Comparison of ENCODE assay signal across 7 cellular contexts in genomic region chr10:100878291-100878910, GRCh38. TPM values are rescaled to one million over a fixed set of nuclear protein-coding genes. Genes with fewer than 3 reads are reported as not detected.
DNase-seq lines count a peak whose midpoint lies in the region; ATAC-seq, FAIRE-seq and TF ChIP-seq lines count a peak whose summit lies in the region.

No MANE protein-coding gene starts in this region.

- TF ChIP-seq POLR2A in vagina (IDR thresholded peaks at IDR 0.05) = no peak

- no peaks in the 10 kb centered on the region for H3K9me3 ChIP-seq in PC-3 (ENCODE audit: low read length)
- no peaks in the 10 kb centered on the region for H3K9me3 ChIP-seq in keratinocyte (ENCODE audit: control insufficient read depth, low read depth, low read length)
- no peaks in the 10 kb centered on the region for H3K9me3 ChIP-seq in vagina

- POLR2A ChIA-PET in PC-3 (lab: Charles Lee; ENCODE audit: unreplicated experiment) = no interaction called here

- peak; percentile 96 for ATAC-seq in PC-3

- intact Hi-C loops in PC-3 (cut with micrococcal nuclease) (loop anchor here (1.0 to 10.0 kb wide), 4 partner anchors 134 to 360 kb away; partner anchors contain the start of gene PAX2), vagina (cut with DNase I) (no loop called here)

- no peak overlapping the region for H3K4me2 ChIP-seq in PC-3 (ENCODE audit: low read length)
- no peak overlapping the region for H3K4me2 ChIP-seq in keratinocyte (ENCODE audit: control insufficient read depth, extremely low read depth, insufficient read depth, low read depth, low read length)

- no peaks in the 10 kb centered on the region for H3K4me1 ChIP-seq in PC-3 (ENCODE audit: insufficient read depth, low read length)
- no peaks in the 10 kb centered on the region for H3K4me1 ChIP-seq in keratinocyte (ENCODE audit: control insufficient read depth, extremely low read depth, insufficient read depth, low read length)
- H3K4me1 ChIP-seq in vagina = no peaks in the 10 kb centered on the region

- no TSS peak for BruUV-seq in PC-3 (replicated peaks; lab: Mats Ljungman, UMichigan)

- DNase-seq in Daoy (ENCODE audit: low read depth) = peak; percentile 75
- DNase-seq in HS-5 (ENCODE audit: low read depth) = peak; percentile 35
- DNase-seq in PC-3 = peak; percentile 71
- peak; percentile 71 for DNase-seq in brain microvascular endothelial cell
- no peak for DNase-seq in keratinocyte (ENCODE audit: low read depth, low spot score)
- DNase-seq in stimulated activated CD4-positive, alpha-beta T cell treated with anti-CD3 and anti-CD28 coated beads, TNF-alpha, amount 100 ng/mL, for 48 hours (ENCODE audit: low read depth in 3 of 3) = peak in 2 of 3 donors; percentile 5 to 8
- no peak for DNase-seq in vagina (ENCODE audit: extremely low spot score in 2 of 2)

- TF ChIP-seq CTCF in PC-3 (conservative IDR thresholded peaks at IDR 0.05; ENCODE audit: low read depth, low read length) (peak; percentile 73), brain microvascular endothelial cell (IDR thresholded peaks at IDR 0.05; ENCODE audit: low read depth, low read length, missing control alignments) (peak; percentile 87), keratinocyte (optimal IDR thresholded peaks at IDR 0.05 in 1 of 3, IDR thresholded peaks at IDR 0.05 in 1 of 3, conservative IDR thresholded peaks at IDR 0.05 in 1 of 3; ENCODE audit: extremely low read depth in 1 of 3, insufficient read depth in 2 of 3, low read length in 3 of 3) (peak; percentile 75 to 85 (median 76)), vagina (IDR thresholded peaks at IDR 0.05) (peak in 1 of 3 experiments; percentile 65)

- H3K27ac ChIP-seq in PC-3 (ENCODE audit: low read length) = no peak overlapping the region
- H3K27ac ChIP-seq in brain microvascular endothelial cell = no peak overlapping the region
- H3K27ac ChIP-seq in keratinocyte (ENCODE audit: control insufficient read depth, insufficient read depth, low read length) = no peak overlapping the region
- no peak overlapping the region for H3K27ac ChIP-seq in vagina

- H3K9ac ChIP-seq in PC-3 (ENCODE audit: low read length) (no peak overlapping the region), keratinocyte (ENCODE audit: control insufficient read depth, extremely low read depth, insufficient read depth, low read length) (no peak overlapping the region)

- no peak overlapping the region for H3K4me3 ChIP-seq in PC-3 (ENCODE audit: low read length)
- no peak overlapping the region for H3K4me3 ChIP-seq in brain microvascular endothelial cell (ENCODE audit: low read depth, low read length)
- H3K4me3 ChIP-seq in keratinocyte (ENCODE audit: control insufficient read depth in 2 of 3, extremely low read depth in 1 of 3, insufficient read depth in 2 of 3, low read depth in 1 of 3, low read length in 3 of 3) = no peak overlapping the region
- H3K4me3 ChIP-seq in vagina = no peak overlapping the region

- H3K9me1 ChIP-seq in keratinocyte (ENCODE audit: control insufficient read depth, extremely low read depth, insufficient read depth, low read length) = no peaks in the 10 kb centered on the region

- no peak overlapping the region for H2AFZ ChIP-seq in PC-3 (ENCODE audit: low read length)
- H2AFZ ChIP-seq in keratinocyte (ENCODE audit: control insufficient read depth, low read length) = no peak overlapping the region

- no peaks in the 10 kb centered on the region for H3F3A ChIP-seq in PC-3 (ENCODE audit: low read length, unreplicated experiment)

- dilution Hi-C loops in keratinocyte (cut with MboI; ENCODE audit: extremely low pct_ligation_motif_present, low sequenced_read_pairs) = loop anchor here (25.0 kb wide), 1 partner anchor 316 kb away; no protein-coding TSS in a partner anchor

- in situ Hi-C loops in brain microvascular endothelial cell (cut with HindIII; ENCODE audit: low pct_ligation_motif_present, low sequenced_read_pairs) = loop anchor here (25.0 kb wide), 1 partner anchor 341 kb away; the partner anchor contains the start of genes HIF1AN and NDUFB8

- no peaks in the 10 kb centered on the region for H3K79me2 ChIP-seq in PC-3 (ENCODE audit: low read length)
- H3K79me2 ChIP-seq in keratinocyte (ENCODE audit: control insufficient read depth, insufficient read depth, low read length) = no peaks in the 10 kb centered on the region

- no peaks in the 10 kb centered on the region for H3K36me3 ChIP-seq in PC-3 (ENCODE audit: low read depth, low read length)
- H3K36me3 ChIP-seq in brain microvascular endothelial cell (replicated peaks) = no peaks in the 10 kb centered on the region
- no peaks in the 10 kb centered on the region for H3K36me3 ChIP-seq in keratinocyte (ENCODE audit: control insufficient read depth in 2 of 2, extremely low read depth in 1 of 2, insufficient read depth in 2 of 2, low read length in 2 of 2)
- no peaks in the 10 kb centered on the region for H3K36me3 ChIP-seq in vagina

- H3K9me2 ChIP-seq in PC-3 (replicated peaks; ENCODE audit: low read length) = no peaks in the 10 kb centered on the region

- H4K20me1 ChIP-seq in PC-3 (ENCODE audit: low read length) = no peaks in the 10 kb centered on the region
- no peaks in the 10 kb centered on the region for H4K20me1 ChIP-seq in keratinocyte (ENCODE audit: control insufficient read depth, extremely low read depth, insufficient read depth, low read length)

- peak; percentile 84 for FAIRE-seq in keratinocyte (lab: Jason Lieb, UNC)

- CTCF ChIA-PET in PC-3 (lab: Charles Lee) = interaction anchor here (0.5 to 1.3 kb wide), 8 partner anchors 207 to 441 kb away, joined by 3 to 11 read pairs (median 3); no protein-coding TSS in a partner anchor

- H3K27me3 ChIP-seq in PC-3 (ENCODE audit: low read length) (no peaks in the 10 kb centered on the region), brain microvascular endothelial cell (replicated peaks) (no peaks in the 10 kb centered on the region), keratinocyte (ENCODE audit: control insufficient read depth, extremely low read depth, insufficient read depth, low read length) (peaks cover 27% of the 10 kb centered on the region), vagina (no peaks in the 10 kb centered on the region)

RNA-seq across cellular contexts. Expression of gene SLF2, which starts 34.4 kb away (rescaled TPM):
- total RNA-seq in Daoy (2014; rRNA removed; shearing (Covaris generic)) = 16.6 and 31.3 TPM in 2 replicates
- 18.5 and 19.5 TPM in 2 replicates for total RNA-seq in PC-3 (2014; rRNA removed)
- 4.6 to 7.1 TPM (median 4.9 TPM) in 3 replicates for polyA plus RNA-seq in keratinocyte
- 7.2 TPM for polyA plus RNA-seq in keratinocyte (2011; ENCODE audit: low read depth)
- polyA plus RNA-seq in keratinocyte (2011; cell fraction: cytosol; rRNA removed) = 2.4 and 4.5 TPM in 2 replicates
- 9.3 and 11.9 TPM in 2 replicates for polyA plus RNA-seq in keratinocyte (2011; cell fraction: nucleus; rRNA removed)
- polyA plus RNA-seq in keratinocyte (2012; ENCODE audit: low replicate concordance) = 4.7 and 7.4 TPM in 2 replicates
- polyA minus RNA-seq in keratinocyte = 1.5 to 10.9 TPM (median 4.2 TPM) in 3 replicates
- 7.3 TPM for polyA minus RNA-seq in keratinocyte (2011; cell fraction: cytosol; rRNA and poly(A)+ RNA removed)
- polyA minus RNA-seq in keratinocyte (2011; cell fraction: nucleus; rRNA and poly(A)+ RNA removed) = 8.0 and 15.1 TPM in 2 replicates
- 26.8 TPM for total RNA-seq in vagina

Comparison
In these comparisons a context has a peak if more than half of its experiments do, and no peak if none do; other contexts are left out.
1. DNase-seq: peak in Daoy (single experiment), HS-5 (single experiment), PC-3 (single experiment), brain microvascular endothelial cell (single experiment) and stimulated activated CD4-positive, alpha-beta T cell treated with anti-CD3 and anti-CD28 coated beads, TNF-alpha, amount 100 ng/mL, for 48 hours (2 of 3); none in keratinocyte (single experiment) and vagina (0 of 2).